Comparison of ENCODE assay signal across 29 cellular contexts in genomic region chr17:8687732-8688131, GRCh38. TPM values are rescaled to one million over a fixed set of nuclear protein-coding genes. Genes with fewer than 3 reads are reported as not detected.
"Had no signal": no experiment of that assay in that cellular context is flagged by ENCODE, and none has a peak within 500 bp of the region (broad histone marks: within the 10 kb centered on the region; RNA-seq: fewer than 3 reads in every experiment).

No MANE protein-coding gene starts in this region.

- H3K4me1 ChIP-seq: Peyer's patch, SJCRH30 had no signal

- H3K4me3 ChIP-seq: Peyer's patch, SJCRH30 had no signal

- H3K27ac ChIP-seq: Peyer's patch, RWPE1, SJCRH30 had no signal

- ATAC-seq: activated CD8-positive, alpha-beta memory T cell treated with anti-CD3 and anti-CD28 coated beads, Interleukin-2, amount 10 ng/mL, durations not matched to agents 7 days and 5 days; T-helper 17 cell; WTC11 had no signal

- H3K27me3 ChIP-seq: Peyer's patch, SJCRH30 had no signal

- DNase-seq: activated CD4-positive, alpha-beta T cell treated with anti-CD3 and anti-CD28 coated beads for 48 hours; activated CD4-positive, alpha-beta T cell treated with anti-CD3 and anti-CD28 coated beads, Interleukin-2, amount 50 U/mL, for 4 hours; activated CD4-positive, CD25-positive, alpha-beta regulatory T cell treated with anti-CD3 and anti-CD28 coated beads, Interleukin-2, amount 50 U/mL, for 72 hours; activated CD8-positive, alpha-beta memory T cell treated with anti-CD3 and anti-CD28 coated beads, Interleukin-2, amount 10 ng/mL, durations not matched to agents 7 days and 5 days; activated effector memory CD4-positive, alpha-beta T cell treated with Interleukin-2 at 50 U/mL for 16 hours; activated naive CD4-positive, alpha-beta T cell; activated T-cell treated with anti-CD3 and anti-CD28 coated beads, Interleukin-2, amount 50 U/mL, for 24 hours; amniotic stem cell; KG1; NCI-H1048; NCI-H146; NCI-H2029; NCI-H2107; NCI-H2171 treated with DMSO at 0.1 percent for 48 hours; NCI-H226; NCI-H526; NCI-H774; Peyer's patch; Right ventricle myocardium superior; SJCRH30; T-helper 17 cell; T-helper 9 cell had no signal

- H3K9me3 ChIP-seq: Peyer's patch, SJCRH30 had no signal

- H3K36me3 ChIP-seq: Peyer's patch, SJCRH30 had no signal

RNA-seq across cellular contexts. Expression of gene CCDC42, which starts 56.9 kb away (rescaled TPM):
- total RNA-seq: cardiac septum, LHCN-M2, M059J, NCI-H460, Peyer's patch, Right ventricle myocardium superior, SJCRH30, WTC11 had no signal
- polyA plus RNA-seq: IgD-negative memory B cell had no signal
